Comparison of ENCODE assay signal across 9 cellular contexts in the genomic region with DNA sequence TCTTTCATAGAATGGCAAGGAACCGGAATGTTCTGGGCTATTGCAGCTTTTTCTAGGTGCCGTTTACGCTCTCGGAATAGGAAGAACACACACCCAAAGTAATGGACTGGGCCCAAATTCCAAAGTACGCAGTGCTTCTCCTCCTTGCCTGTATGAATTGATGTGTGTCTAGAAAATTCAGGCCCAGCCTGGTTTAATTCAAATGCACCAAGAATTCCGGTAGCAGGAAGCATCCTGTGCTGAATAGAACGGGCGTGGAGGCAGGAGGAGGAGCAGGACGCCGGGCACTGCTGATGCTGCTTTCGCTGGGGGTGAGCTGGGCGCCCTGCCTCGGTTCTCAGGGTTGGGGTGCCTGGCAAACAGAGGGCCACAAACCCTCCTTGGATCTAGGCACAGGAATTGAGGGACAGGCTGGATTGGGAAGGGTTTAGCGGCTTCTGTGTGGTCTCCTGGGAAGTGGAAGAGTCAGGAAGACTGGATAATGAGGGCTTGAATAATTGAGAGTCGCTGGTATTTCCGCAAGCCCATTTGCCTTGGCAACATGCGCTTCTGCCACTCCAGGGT. TPM values are rescaled to one million over a fixed set of nuclear protein-coding genes. Genes with fewer than 3 reads are reported as not detected.
A peak's percentile ranks its signal among the peaks of the same experiment; 100 is the strongest.
DNase-seq lines count a peak whose midpoint lies in the region; ATAC-seq and TF ChIP-seq lines count a peak whose summit lies in the region.
"Had no signal": no experiment of that assay in that cellular context is flagged by ENCODE, and none has a peak within 500 bp of the region (broad histone marks: within the 10 kb centered on the region; RNA-seq: fewer than 3 reads in every experiment).

No MANE protein-coding gene starts in this region.

- H3K27ac Mint-ChIP-seq in CD8-positive, alpha-beta memory T cell: peak overlapping the region; percentile 84 to 97 (median 95)

- H3K9me2 ChIP-seq in hepatocyte (replicated peaks; ENCODE audit: insufficient read depth): no peaks in the 10 kb centered on the region

- no peak overlapping the region for H3K4me3 ChIP-seq in CD8-positive, alpha-beta memory T cell (ENCODE audit: low read length)
- H3K4me3 ChIP-seq in NB4 (ENCODE audit: low read depth, low read length) (peak overlapping the region; percentile 16), dorsolateral prefrontal cortex (peak overlapping the region in 34 of 59 donors; percentile 1 to 74 (median 36)), rectal smooth muscle tissue (ENCODE audit: low read length) (peak overlapping the region; percentile 15), hepatocyte (no peak overlapping the region)

- no peaks in the 10 kb centered on the region for H4K20me1 ChIP-seq in hepatocyte (ENCODE audit: insufficient read depth, poor library complexity, severe bottlenecking)

- H3K4me2 ChIP-seq in hepatocyte: no peak overlapping the region

- intact Hi-C loops in dorsolateral prefrontal cortex (cut with DNase I): no loop called here

- peaks cover 5% of the 10 kb centered on the region for H3K79me2 ChIP-seq in hepatocyte

- H3K27ac ChIP-seq in CD8-positive, alpha-beta memory T cell (ENCODE audit: low read depth, low read length): peak overlapping the region; percentile 67
- H3K27ac ChIP-seq in dorsolateral prefrontal cortex (peak overlapping the region in 58 of 59 donors; percentile 15 to 93 (median 84)), rectal smooth muscle tissue (ENCODE audit: low read depth, low read length) (peak overlapping the region; percentile 50), hepatocyte (no peak overlapping the region)

- CTCF ChIA-PET in CD8-positive, alpha-beta memory T cell (lab: Charles Lee): interaction anchor here (1.0 to 1.4 kb wide), 2 partner anchors 33 to 541 kb away, joined by 3 to 5 read pairs; no protein-coding TSS in a partner anchor
- CTCF ChIA-PET in GM10248 (lab: Yijun Ruan, JAX): interaction anchor here (0.9 to 4.0 kb wide), 9 partner anchors 13 to 60 kb away, joined by 3 to 18 read pairs (median 6); no protein-coding TSS in a partner anchor

- ATAC-seq in GM21717 (IDR thresholded peaks at IDR 0.05; ENCODE audit: unreplicated experiment): no peak

- peak overlapping the region; percentile 78 to 85 (median 81) for H3K4me3 Mint-ChIP-seq in CD8-positive, alpha-beta memory T cell

- H3K4me1 ChIP-seq in CD8-positive, alpha-beta memory T cell (ENCODE audit: insufficient read depth, low read length): peaks cover 22% of the 10 kb centered on the region
- H3K4me1 ChIP-seq in rectal smooth muscle tissue (ENCODE audit: control insufficient read depth, insufficient read depth, low read length): peaks cover 4% of the 10 kb centered on the region
- peaks cover 5% of the 10 kb centered on the region for H3K4me1 ChIP-seq in hepatocyte (ENCODE audit: insufficient read depth)

- peaks cover 31 to 54% (median 34%) of the 10 kb centered on the region in 3 donors for H3K4me1 Mint-ChIP-seq in CD8-positive, alpha-beta memory T cell

- H3K36me3 ChIP-seq in CD8-positive, alpha-beta memory T cell (ENCODE audit: insufficient read depth, low read length): no peaks in the 10 kb centered on the region
- no peaks in the 10 kb centered on the region for H3K36me3 ChIP-seq in rectal smooth muscle tissue (ENCODE audit: control insufficient read depth, insufficient read depth, low read length)
- no peaks in the 10 kb centered on the region for H3K36me3 ChIP-seq in hepatocyte (replicated peaks; ENCODE audit: insufficient read depth, low read depth)

- H3K9ac ChIP-seq in rectal smooth muscle tissue (ENCODE audit: low read length): no peak overlapping the region

- peaks cover 0 to 1% (median 0%) of the 10 kb centered on the region in 3 donors for H3K36me3 Mint-ChIP-seq in CD8-positive, alpha-beta memory T cell

- H3K9me3 ChIP-seq in CD8-positive, alpha-beta memory T cell (ENCODE audit: low read length): no peaks in the 10 kb centered on the region
- no peaks in the 10 kb centered on the region for H3K9me3 ChIP-seq in hepatocyte (ENCODE audit: low read depth)

- H3K27me3 ChIP-seq in CD8-positive, alpha-beta memory T cell (ENCODE audit: insufficient read depth, low read length, poor library complexity, severe bottlenecking): no peaks in the 10 kb centered on the region
- H3K27me3 ChIP-seq in dorsolateral prefrontal cortex (peaks cover 0 to 4% (median 0%) of the 10 kb centered on the region in 45 donors), rectal smooth muscle tissue (ENCODE audit: control insufficient read depth, insufficient read depth, low read length) (no peaks in the 10 kb centered on the region), hepatocyte (no peaks in the 10 kb centered on the region)

- no peaks in the 10 kb centered on the region for H3K9me3 Mint-ChIP-seq in CD8-positive, alpha-beta memory T cell

- H3K27me3 Mint-ChIP-seq in CD8-positive, alpha-beta memory T cell: no peaks in the 10 kb centered on the region

- TF ChIP-seq CTCF in NB4 (IDR thresholded peaks at IDR 0.05; ENCODE audit: low read depth, low read length) (no peak), dorsolateral prefrontal cortex (IDR thresholded peaks at IDR 0.05 in 54 of 56, conservative IDR thresholded peaks at IDR 0.05 in 2 of 56; ENCODE audit: low read depth in 1 of 56, partially characterized antibody in 56 of 56) (no peak), GM10248 (IDR thresholded peaks at IDR 0.05; ENCODE audit: control extremely low read depth, extremely low read depth, low read depth, missing control alignments) (no peak), hepatocyte (IDR thresholded peaks at IDR 0.05; ENCODE audit: poor library complexity) (no peak)

- POLR2A ChIA-PET in CD8-positive, alpha-beta memory T cell (lab: Charles Lee): interaction anchor here (0.6 kb wide), 1 partner anchor 33 kb away, joined by 3 read pairs; no protein-coding TSS in a partner anchor
- POLR2A ChIA-PET in GM10248 (lab: Yijun Ruan, JAX): interaction anchor here (0.6 to 3.7 kb wide), 13 partner anchors 10 to 1122 kb away, joined by 3 to 25 read pairs (median 5); no protein-coding TSS in a partner anchor

- no peak for DNase-seq in CD8-positive, alpha-beta memory T cell
- DNase-seq in NB4 (ENCODE audit: low read depth) (no peak), dorsolateral prefrontal cortex (no peak), GM10248 (ENCODE audit: extremely low spot score) (no peak), hepatocyte (ENCODE audit: low spot score) (no peak), COR-L47 (lab: John Stamatoyannopoulos, UW) (no peak)
- DNase-seq: NCI-H1048 had no signal

- 96% methylated on average over 17 of the region's 17 CpGs for WGBS in hepatocyte (ENCODE audit: low lambda C conversion rate, missing lambda C conversion rate)

- no peak overlapping the region for H2AFZ ChIP-seq in hepatocyte

- TF ChIP-seq POLR2A in NB4 (IDR thresholded peaks at IDR 0.05; ENCODE audit: extremely low read depth, insufficient read length): no peak

RNA-seq across cellular contexts. Expression of a gene that starts 2.0 kb away (rescaled TPM):
- 10 to 100 TPM; 82.1 to 84.3 TPM for total RNA-seq in CD8-positive, alpha-beta memory T cell
- polyA plus RNA-seq in CD8-positive, alpha-beta memory T cell: 6.2 TPM
- total RNA-seq in dorsolateral prefrontal cortex: 10 to 100 TPM; 15.9 to 55.8 (median 38.9) TPM
- 8.0 and 10.2 TPM in 2 replicates for total RNA-seq in hepatocyte
- polyA plus RNA-seq in hepatocyte: 11.2 and 13.9 TPM in 2 replicates

Comparison
In these comparisons a context has a peak if more than half of its experiments do, and no peak if none do; other contexts are left out.
1. H3K4me3 ChIP-seq: peak in NB4 (single experiment), dorsolateral prefrontal cortex (34 of 59) and rectal smooth muscle tissue (single experiment); none in CD8-positive, alpha-beta memory T cell (single experiment) and hepatocyte (single experiment).